In the genomic region with DNA sequence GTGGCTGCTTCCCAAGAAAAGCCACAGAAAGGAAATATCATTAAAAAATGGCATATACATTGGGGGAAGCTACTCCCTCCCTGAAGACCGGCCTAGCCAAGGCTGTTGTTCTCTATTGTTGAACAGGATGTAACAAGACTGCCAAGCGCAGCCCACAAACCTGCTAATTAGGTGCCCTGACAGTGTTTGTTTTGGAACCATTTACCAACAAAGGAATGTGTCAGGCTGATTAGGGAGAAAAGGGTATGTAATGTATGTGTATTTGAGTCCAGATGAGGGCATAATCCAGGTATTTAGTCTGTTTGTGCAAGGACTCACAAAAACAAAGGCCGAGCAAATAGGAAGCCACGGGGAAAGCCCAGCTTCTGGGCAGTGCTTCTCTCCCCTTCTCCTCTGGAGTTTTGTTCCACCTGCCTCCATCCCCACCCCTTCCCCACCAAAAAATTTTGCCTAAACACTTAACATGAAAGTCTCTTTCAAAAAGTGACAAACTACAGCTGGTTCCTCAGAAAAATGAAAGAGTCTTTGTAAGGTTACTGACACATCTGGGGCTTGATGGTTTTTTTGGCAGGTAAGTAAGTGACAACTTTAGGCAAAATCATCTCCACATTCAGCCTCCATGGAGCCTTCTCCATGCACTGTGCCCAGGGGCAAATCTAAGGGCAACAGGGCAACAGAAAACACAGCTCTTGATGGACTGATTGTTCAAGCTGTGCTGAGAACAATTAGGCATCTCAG, we compare ENCODE assay signal across 10 cellular contexts.
DNase-seq lines count a peak whose midpoint lies in the region; ATAC-seq, FAIRE-seq and TF ChIP-seq lines count a peak whose summit lies in the region.
"Had no signal": no experiment of that assay in that cellular context is flagged by ENCODE, and none has a peak within 500 bp of the region (broad histone marks: within the 10 kb centered on the region; RNA-seq: fewer than 3 reads in every experiment).

No MANE protein-coding gene starts in this region.

- H3K4me3 ChIP-seq in AG10803 (ENCODE audit: low read length), result no peak overlapping the region
- H3K4me3 ChIP-seq in MG63, result no peak overlapping the region
- H3K4me3 ChIP-seq in astrocyte (ENCODE audit: insufficient read depth, low read depth, low read length), result no peak overlapping the region
- H3K4me3 ChIP-seq in suprapubic skin, result no peak overlapping the region

- WGBS in suprapubic skin, result 59% methylated on average over 4 of the region's 4 CpGs

- TF ChIP-seq POLR2A in suprapubic skin (IDR thresholded peaks at IDR 0.05), result no peak

- no peak overlapping the region for H2AFZ ChIP-seq in astrocyte (ENCODE audit: low read depth, low read length)

- FAIRE-seq in astrocyte (lab: Jason Lieb, UNC), result peak; percentile 50

- H4K20me1 ChIP-seq in astrocyte (ENCODE audit: insufficient read depth, low read length), result no peaks in the 10 kb centered on the region

- peaks cover 12% of the 10 kb centered on the region for H3K4me1 Mint-ChIP-seq in astrocyte (ENCODE audit: low read depth, unreplicated experiment)

- no peaks in the 10 kb centered on the region for H3K9me3 Mint-ChIP-seq in astrocyte (ENCODE audit: unreplicated experiment)
- H3K9me3 Mint-ChIP-seq: stimulated activated naive CD8-positive, alpha-beta T cell treated with anti-CD3 and anti-CD28 coated beads, Interleukin-15, amount 100 ng/mL, for 72 hours had no signal

- H3K27me3 ChIP-seq in MG63 (no peaks in the 10 kb centered on the region), astrocyte (ENCODE audit: insufficient read depth, low read length) (no peaks in the 10 kb centered on the region), suprapubic skin (no peaks in the 10 kb centered on the region)

- H3K9ac ChIP-seq in astrocyte (ENCODE audit: low read length), result peak overlapping the region; percentile 44

- H3K4me1 ChIP-seq in astrocyte (ENCODE audit: insufficient read depth, low read length) (peaks cover 17% of the 10 kb centered on the region), suprapubic skin (peaks cover 7% of the 10 kb centered on the region)

- H3K9me3 ChIP-seq in MG63, result no peaks in the 10 kb centered on the region
- H3K9me3 ChIP-seq in astrocyte (ENCODE audit: insufficient read depth, low read depth, low read length), result no peaks in the 10 kb centered on the region
- no peaks in the 10 kb centered on the region for H3K9me3 ChIP-seq in suprapubic skin

- peak; percentile 37 for ATAC-seq in left lobe of liver
- ATAC-seq: stimulated activated naive CD8-positive, alpha-beta T cell treated with anti-CD3 and anti-CD28 coated beads, Interleukin-15, amount 100 ng/mL, for 72 hours had no signal

- H3K27ac Mint-ChIP-seq in astrocyte (ENCODE audit: unreplicated experiment), result peak overlapping the region; percentile 34

- TF ChIP-seq CTCF in AG10803 (conservative IDR thresholded peaks at IDR 0.05; ENCODE audit: low read length) (no peak), astrocyte (IDR thresholded peaks at IDR 0.05; ENCODE audit: insufficient read depth, low read depth, low read length) (no peak), suprapubic skin (IDR thresholded peaks at IDR 0.05) (no peak)

- H3K4me2 ChIP-seq in astrocyte (ENCODE audit: low read length), result peak overlapping the region; percentile 53

- peak; percentile 68 for DNase-seq in AG10803 (ENCODE audit: low read depth)
- DNase-seq in MG63, result peak; percentile 63
- peak; percentile 96 for DNase-seq in astrocyte (ENCODE audit: low read depth)
- no peak for DNase-seq in left lobe of liver (ENCODE audit: low spot score)
- DNase-seq in GOT3 (lab: John Stamatoyannopoulos, UW), result no peak
- DNase-seq in NCI-H82 (lab: John Stamatoyannopoulos, UW), result no peak
- DNase-seq in suprapubic skin (ENCODE audit: low spot score in 2 of 2), result no peak
- DNase-seq in occipital lobe (lab: John Stamatoyannopoulos, UW), result no peak
- DNase-seq: islet precursor cell; stimulated activated naive CD8-positive, alpha-beta T cell treated with anti-CD3 and anti-CD28 coated beads, Interleukin-15, amount 100 ng/mL, for 72 hours had no signal

- no peaks in the 10 kb centered on the region for H3K27me3 Mint-ChIP-seq in astrocyte (ENCODE audit: low read depth, unreplicated experiment)
- H3K27me3 Mint-ChIP-seq: stimulated activated naive CD8-positive, alpha-beta T cell treated with anti-CD3 and anti-CD28 coated beads, Interleukin-15, amount 100 ng/mL, for 72 hours had no signal

- H3K79me2 ChIP-seq in astrocyte (ENCODE audit: insufficient read depth, low read length), result no peaks in the 10 kb centered on the region

- H3K36me3 ChIP-seq in MG63, result no peaks in the 10 kb centered on the region
- H3K36me3 ChIP-seq in astrocyte (ENCODE audit: insufficient read depth, low read length), result no peaks in the 10 kb centered on the region
- no peaks in the 10 kb centered on the region for H3K36me3 ChIP-seq in suprapubic skin

- H3K27ac ChIP-seq in astrocyte (ENCODE audit: low read depth, low read length) (peak overlapping the region; percentile 63), suprapubic skin (no peak overlapping the region)

- no peak overlapping the region for H3K4me3 Mint-ChIP-seq in astrocyte (ENCODE audit: unreplicated experiment)
- H3K4me3 Mint-ChIP-seq: stimulated activated naive CD8-positive, alpha-beta T cell treated with anti-CD3 and anti-CD28 coated beads, Interleukin-15, amount 100 ng/mL, for 72 hours had no signal

- no peak for TF ChIP-seq EP300 in suprapubic skin (IDR thresholded peaks at IDR 0.05)

- no peaks in the 10 kb centered on the region for H3K36me3 Mint-ChIP-seq in astrocyte (ENCODE audit: low read depth, unreplicated experiment)

Comparison
In these comparisons a context has a peak if more than half of its experiments do, and no peak if none do; other contexts are left out.
1. DNase-seq: peak in AG10803 (single experiment), MG63 (single experiment) and astrocyte (single experiment); none in left lobe of liver (single experiment), GOT3 (single experiment), NCI-H82 (single experiment), suprapubic skin (0 of 2) and occipital lobe (single experiment).